8 cellular contexts compared by ENCODE assay signal in genomic region chrX:120015145-120016067, GRCh38.
DNase-seq lines count a peak whose midpoint lies in the region; ATAC-seq and TF ChIP-seq lines count a peak whose summit lies in the region.

No MANE protein-coding gene starts in this region.

- peak in 1 of 8 donors; percentile 18 for ATAC-seq in heart right ventricle
- ATAC-seq in psoas muscle, result peak in 1 of 4 donors; percentile 31
- ATAC-seq in HG03196 (IDR thresholded peaks at IDR 0.05; ENCODE audit: unreplicated experiment), result no peak

- H3K4me3 ChIP-seq in HAP-1 (peak overlapping the region; percentile 42), heart right ventricle (peak overlapping the region in 7 of 10 donors; percentile 12 to 36 (median 28)), psoas muscle (peak overlapping the region; percentile 53), lower leg skin (ENCODE audit: low read depth, poor library complexity, severe bottlenecking) (no peak overlapping the region)

- no peak for TF ChIP-seq CTCF in heart right ventricle (IDR thresholded peaks at IDR 0.05)
- no peak for TF ChIP-seq CTCF in psoas muscle (IDR thresholded peaks at IDR 0.05)
- TF ChIP-seq CTCF in lower leg skin (IDR thresholded peaks at IDR 0.05), result no peak

- H3K4me1 ChIP-seq in HAP-1 (peaks cover 15% of the 10 kb centered on the region), heart right ventricle (peaks cover 0 to 7% (median 0%) of the 10 kb centered on the region in 9 donors), psoas muscle (no peaks in the 10 kb centered on the region)

- TF ChIP-seq POLR2A in lower leg skin (IDR thresholded peaks at IDR 0.05), result no peak

- 1 to 2% methylated on average over 56 of the region's 58 CpGs for WGBS in heart right ventricle, 2 donors
- 1 to 28% (median 2%) methylated on average over 18 to 57 of the region's 58 CpGs for WGBS in psoas muscle, 3 donors
- WGBS in lower leg skin, 2 donors, result 2 to 32% methylated on average over 33 to 58 of the region's 58 CpGs

- H3K9me3 ChIP-seq in HAP-1 (no peaks in the 10 kb centered on the region), heart right ventricle (no peaks in the 10 kb centered on the region), psoas muscle (no peaks in the 10 kb centered on the region)

- intact Hi-C loops in heart right ventricle (cut with DNase I), result no loop called here
- intact Hi-C loops in psoas muscle (cut with DNase I), result no loop called here
- intact Hi-C loops in lower leg skin (cut with DNase I; ENCODE audit: low total_unique reads), result loop anchor here (10.0 kb wide), 1 partner anchor 99 kb away; the partner anchor contains the start of gene RHOXF1

- H3K36me3 ChIP-seq in HAP-1 (replicated peaks) (peaks cover 5% of the 10 kb centered on the region; the same call in 1 of the 2 replicates), heart right ventricle (no peaks in the 10 kb centered on the region), psoas muscle (ENCODE audit: insufficient read depth in 1 of 2, low read depth in 1 of 2) (no peaks in the 10 kb centered on the region)

- in situ Hi-C loops in HAP-1 (cut with MboI; ENCODE audit: low sequenced_read_pairs), result loop anchor here (10.0 kb wide), 1 partner anchor 79 kb away; no protein-coding TSS in a partner anchor

- H3K27ac ChIP-seq in heart right ventricle (no peak overlapping the region), psoas muscle (no peak overlapping the region)

- H3K27me3 ChIP-seq in HAP-1 (ENCODE audit: low read depth), result no peaks in the 10 kb centered on the region; the same call in 1 of the 2 replicates
- H3K27me3 ChIP-seq in heart right ventricle, result peaks cover 0 to 76% (median 39%) of the 10 kb centered on the region in 7 donors
- peaks cover 0 to 45% (median 6%) of the 10 kb centered on the region in 3 donors for H3K27me3 ChIP-seq in psoas muscle (ENCODE audit: insufficient read depth in 3 of 3, low read length in 2 of 3)

- DNase-seq in HAP-1 (ENCODE audit: low spot score in 2 of 2) (peak; percentile 37 to 84), SKM-1 (lab: John Stamatoyannopoulos, UW; ENCODE audit: unreplicated experiment) (peak; percentile 40), heart right ventricle (no peak), psoas muscle (no peak), Kasumi-1 (lab: John Stamatoyannopoulos, UW) (no peak), lower leg skin (ENCODE audit: low spot score in 2 of 2) (no peak), GM19240 (ENCODE audit: insufficient read length, low spot score) (no peak)

Comparison
In these comparisons a context has a peak if more than half of its experiments do, and no peak if none do; other contexts are left out.
1. DNase-seq: peak in HAP-1 (2 of 2) and SKM-1 (single experiment); none in heart right ventricle (0 of 2), psoas muscle (0 of 2), Kasumi-1 (0 of 2), lower leg skin (0 of 2) and GM19240 (single experiment).